ENCODE assay signal across 1 cellular context in genomic region chr1:201298381-201299367, GRCh38.
TF ChIP-seq lines count a peak whose summit lies in the region.

No MANE protein-coding gene starts in this region.

TF ChIP-seq in SK-N-SH, 30 proteins besides CTCF, POLR2A, EP300 and RAD21 (continued from another document):
- no peak for TF ChIP-seq REST (IDR thresholded peaks at IDR 0.05; ENCODE audit: low read depth, low read length)
